Comparison of ENCODE assay signal across 9 cellular contexts in genomic region chr10:29304259-29305030, GRCh38. TPM values are rescaled to one million over a fixed set of nuclear protein-coding genes. Genes with fewer than 3 reads are reported as not detected.
DNase-seq lines count a peak whose midpoint lies in the region; ATAC-seq and TF ChIP-seq lines count a peak whose summit lies in the region.
"Had no signal": no experiment of that assay in that cellular context is flagged by ENCODE, and none has a peak within 500 bp of the region (broad histone marks: within the 10 kb centered on the region; RNA-seq: fewer than 3 reads in every experiment).

No MANE protein-coding gene starts in this region.

- H3K79me2 ChIP-seq in Loucy (ENCODE audit: insufficient read depth, low read length) = no peaks in the 10 kb centered on the region

- no peaks in the 10 kb centered on the region for H3F3A ChIP-seq in Loucy (ENCODE audit: low read depth)

- H3K9me3 ChIP-seq in Loucy (ENCODE audit: insufficient read depth, low read depth, low read length) = 0 out of 2 replicates have a peak, but pooled peaks cover 3% of the 10 kb centered on the region

- peak overlapping the region; percentile 49 for H3K27ac Mint-ChIP-seq in chondrocyte (ENCODE audit: unreplicated experiment)
- H3K27ac Mint-ChIP-seq in stimulated activated memory B cell treated with anti-CD40 and anti-IgM and Interleukin-4, amounts not matched to agents 10 μg/mL and 1 μg/mL and 100 μg/mL, for 72 hours = no peak overlapping the region

- H3K9ac ChIP-seq in Loucy (ENCODE audit: low read depth, low read length, poor library complexity, severe bottlenecking) = peak overlapping the region; percentile 58

- in situ Hi-C loops in GM13976 (cut with MboI; ENCODE audit: low sequenced_read_pairs, unreplicated experiment) = loop anchor here (10.0 to 25.0 kb wide), 2 partner anchors 70 to 642 kb away; no protein-coding TSS in a partner anchor

- H2AFZ ChIP-seq in Loucy (ENCODE audit: low read length) = peak overlapping the region; percentile 98

- peak overlapping the region; percentile 74 for H3K4me2 ChIP-seq in Loucy (ENCODE audit: low read depth, low read length, poor library complexity, severe bottlenecking)

- no peak overlapping the region for H3K4me3 ChIP-seq in AG09309 (ENCODE audit: control insufficient read depth, low read depth, low read length)
- H3K4me3 ChIP-seq in Loucy (ENCODE audit: low read length, poor library complexity, severe bottlenecking) = peak overlapping the region; percentile 68
- H3K4me3 ChIP-seq: skin epidermis had no signal

- peaks cover 8% of the 10 kb centered on the region for H3K4me1 Mint-ChIP-seq in chondrocyte (ENCODE audit: low read depth)
- peaks cover 5% of the 10 kb centered on the region for H3K4me1 Mint-ChIP-seq in stimulated activated memory B cell treated with anti-CD40 and anti-IgM and Interleukin-4, amounts not matched to agents 10 μg/mL and 1 μg/mL and 100 μg/mL, for 72 hours

- intact Hi-C loops in left colon (cut with DNase I, micrococcal nuclease) = loop anchor here in 1 of 2 donors (5.0 kb wide), 1 partner anchor 642 kb away; no protein-coding TSS in a partner anchor

- no peaks in the 10 kb centered on the region for H3K27me3 Mint-ChIP-seq in chondrocyte (ENCODE audit: low read depth)
- peaks cover 14% of the 10 kb centered on the region for H3K27me3 Mint-ChIP-seq in stimulated activated memory B cell treated with anti-CD40 and anti-IgM and Interleukin-4, amounts not matched to agents 10 μg/mL and 1 μg/mL and 100 μg/mL, for 72 hours

- H3K9me2 ChIP-seq in Loucy (replicated peaks; ENCODE audit: low read depth, low read length) = no peaks in the 10 kb centered on the region

- H3K36me3 Mint-ChIP-seq in chondrocyte (ENCODE audit: low read depth) = peaks cover 15% of the 10 kb centered on the region
- H3K36me3 Mint-ChIP-seq in stimulated activated memory B cell treated with anti-CD40 and anti-IgM and Interleukin-4, amounts not matched to agents 10 μg/mL and 1 μg/mL and 100 μg/mL, for 72 hours = peaks cover 6% of the 10 kb centered on the region

- H3K36me3 ChIP-seq in Loucy (ENCODE audit: insufficient read depth, low read length) = no peaks in the 10 kb centered on the region

- peaks cover 22% of the 10 kb centered on the region for H3K9me3 Mint-ChIP-seq in chondrocyte (ENCODE audit: low read depth)
- H3K9me3 Mint-ChIP-seq in stimulated activated memory B cell treated with anti-CD40 and anti-IgM and Interleukin-4, amounts not matched to agents 10 μg/mL and 1 μg/mL and 100 μg/mL, for 72 hours = peaks cover 13% of the 10 kb centered on the region

- TF ChIP-seq CTCF in AG09309 (IDR thresholded peaks at IDR 0.05; ENCODE audit: control insufficient read depth, insufficient read depth, low read depth, low read length, missing control alignments) (peak; percentile 77), GM13976 (IDR thresholded peaks at IDR 0.05; ENCODE audit: borderline replicate concordance, control extremely low read depth, extremely low read depth, insufficient read depth, missing control alignments) (peak; percentile 78), Loucy (conservative IDR thresholded peaks at IDR 0.05; ENCODE audit: low read length) (peak; percentile 87), chondrocyte (IDR thresholded peaks at IDR 0.05) (peak; percentile 97)

- peak; percentile 65 for ATAC-seq in left colon
- peak; percentile 51 for ATAC-seq in stimulated activated memory B cell treated with anti-CD40 and anti-IgM and Interleukin-4, amounts not matched to agents 10 μg/mL and 1 μg/mL and 100 μg/mL, for 72 hours
- ATAC-seq in GM19397 (IDR thresholded peaks at IDR 0.05; ENCODE audit: unreplicated experiment) = no peak

- no peaks in the 10 kb centered on the region for H3K27me3 ChIP-seq in Loucy (ENCODE audit: insufficient read depth, low read length, poor library complexity, severe bottlenecking)

- DNase-seq in AG09309 (ENCODE audit: low read depth) (peak; percentile 23), GM13976 (ENCODE audit: low spot score) (peak; percentile 72), RPMI8226 (peak; percentile 50), chondrocyte (ENCODE audit: low spot score) (no peak), left colon (peak in 1 of 2 donors; percentile 18)

- H4K20me1 ChIP-seq in Loucy (ENCODE audit: insufficient read depth, low read length, poor library complexity, severe bottlenecking) = no peaks in the 10 kb centered on the region

- peaks cover 3% of the 10 kb centered on the region for H3K4me1 ChIP-seq in Loucy (ENCODE audit: insufficient read depth, low read length, poor library complexity, severe bottlenecking)

- H3K4me3 Mint-ChIP-seq in chondrocyte (ENCODE audit: unreplicated experiment) = peak overlapping the region; percentile 39
- H3K4me3 Mint-ChIP-seq in stimulated activated memory B cell treated with anti-CD40 and anti-IgM and Interleukin-4, amounts not matched to agents 10 μg/mL and 1 μg/mL and 100 μg/mL, for 72 hours = no peak overlapping the region

RNA-seq across cellular contexts. Expression of gene LYZL1, which starts 15.6 kb away (rescaled TPM):
- not detected in 3 replicates for total RNA-seq in chondrocyte
- total RNA-seq in left colon = not detected
